Comparison of ENCODE assay signal across 12 cellular contexts in the genomic region with DNA sequence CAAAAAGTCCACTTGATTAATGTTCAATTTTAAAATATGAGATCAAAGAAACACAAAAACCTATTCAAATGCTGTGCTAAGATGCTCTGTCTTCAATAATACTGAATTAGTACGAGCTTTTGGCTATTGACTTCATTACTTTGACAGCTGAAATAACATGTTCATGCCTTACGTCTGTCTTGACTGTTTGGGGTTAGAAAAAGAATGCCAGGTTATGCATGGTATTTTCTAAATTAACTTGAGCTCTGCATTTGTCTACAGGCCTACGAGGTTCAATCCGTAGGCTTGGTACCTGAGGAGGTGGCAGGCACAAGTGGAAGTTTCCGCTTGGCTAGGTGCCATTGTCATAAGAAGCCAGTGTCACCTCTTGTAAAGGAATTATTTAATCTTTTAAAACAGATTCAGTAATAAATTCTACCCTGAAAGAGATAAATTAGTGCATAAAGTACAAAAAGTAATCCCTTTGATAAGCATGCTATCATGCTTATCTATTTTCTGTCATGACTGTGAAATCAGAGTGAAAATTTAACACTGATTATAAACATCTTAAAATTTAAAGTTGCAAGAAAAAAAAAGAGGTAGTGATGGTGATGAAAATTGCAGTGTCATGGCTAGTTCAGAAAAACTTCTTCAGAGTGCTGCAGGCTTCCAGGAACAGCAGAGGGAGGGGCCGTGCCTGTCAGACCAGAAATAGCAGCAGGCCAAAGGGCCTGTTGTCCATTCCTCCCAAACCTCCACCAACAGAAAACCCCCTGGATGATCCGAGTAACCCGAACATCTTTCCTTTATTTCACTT.
A peak's percentile ranks its signal among the peaks of the same experiment; 100 is the strongest.
DNase-seq lines count a peak whose midpoint lies in the region; ATAC-seq and TF ChIP-seq lines count a peak whose summit lies in the region.
"Had no signal": no experiment of that assay in that cellular context is flagged by ENCODE, and none has a peak within 500 bp of the region (broad histone marks: within the 10 kb centered on the region; RNA-seq: fewer than 3 reads in every experiment).

No MANE protein-coding gene starts in this region.

- no peaks in the 10 kb centered on the region for H4K20me1 ChIP-seq in PC-3 (ENCODE audit: low read length)

- no peaks in the 10 kb centered on the region for H3K9me3 Mint-ChIP-seq in activated T-cell treated with anti-CD3 and anti-CD28 coated beads, Interleukin-2, amount 50 U/mL, for 72 hours
- H3K9me3 Mint-ChIP-seq: activated naive CD8-positive, alpha-beta T cell treated with anti-CD3 and anti-CD28 coated beads for 36 hours; stimulated activated naive B cell treated with anti-CD40 and anti-IgM and Interleukin-4, amounts not matched to agents 10 μg/mL and 1 μg/mL and 100 μg/mL, for 72 hours had no signal

- no peak for ATAC-seq in activated T-cell treated with anti-CD3 and anti-CD28 coated beads, Interleukin-2, amount 50 U/mL, for 72 hours (replicated peaks in 1 of 2)
- ATAC-seq in PC-3 (no peak), HG02852 (IDR thresholded peaks at IDR 0.05; ENCODE audit: unreplicated experiment) (no peak)

- H3K4me3 ChIP-seq in esophagus muscularis mucosa: no peak overlapping the region
- H3K4me3 ChIP-seq in muscle layer of colon (ENCODE audit: low read depth in 1 of 2, low read length in 2 of 2): no peak overlapping the region
- no peak overlapping the region for H3K4me3 ChIP-seq in vagina
- no peak overlapping the region for H3K4me3 ChIP-seq in PC-3 (ENCODE audit: low read length)

- WGBS in esophagus muscularis mucosa: 41% methylated on average over 8 of the region's 8 CpGs

- CTCF ChIA-PET in PC-3 (lab: Charles Lee): no interaction called here

- H3K9me2 ChIP-seq in PC-3 (replicated peaks; ENCODE audit: low read length): no peaks in the 10 kb centered on the region

- no TSS peak for BruUV-seq in PC-3 (replicated peaks; lab: Mats Ljungman, UMichigan)

- intact Hi-C loops in esophagus muscularis mucosa (cut with DNase I) (loop anchor here (10.0 kb wide), 1 partner anchor 51 kb away; no protein-coding TSS in a partner anchor), vagina (cut with DNase I) (no loop called here), PC-3 (cut with micrococcal nuclease) (no loop called here)

- POLR2A ChIA-PET in PC-3 (lab: Charles Lee; ENCODE audit: unreplicated experiment): no interaction called here

- H3K4me2 ChIP-seq in PC-3 (ENCODE audit: low read length): no peak overlapping the region

- peaks cover 17 to 27% (median 21%) of the 10 kb centered on the region in 4 donors for H3K4me1 ChIP-seq in esophagus muscularis mucosa
- peaks cover 17% of the 10 kb centered on the region for H3K4me1 ChIP-seq in muscle layer of colon (ENCODE audit: insufficient read depth, low read length)
- H3K4me1 ChIP-seq in vagina: peaks cover 14% of the 10 kb centered on the region
- no peaks in the 10 kb centered on the region for H3K4me1 ChIP-seq in PC-3 (ENCODE audit: insufficient read depth, low read length)

- H3K4me3 Mint-ChIP-seq in activated T-cell treated with anti-CD3 and anti-CD28 coated beads, Interleukin-2, amount 50 U/mL, for 72 hours: no peak overlapping the region
- H3K4me3 Mint-ChIP-seq: activated naive CD8-positive, alpha-beta T cell treated with anti-CD3 and anti-CD28 coated beads for 36 hours; stimulated activated naive B cell treated with anti-CD40 and anti-IgM and Interleukin-4, amounts not matched to agents 10 μg/mL and 1 μg/mL and 100 μg/mL, for 72 hours had no signal

- H3K9me3 ChIP-seq in esophagus muscularis mucosa: no peaks in the 10 kb centered on the region
- no peaks in the 10 kb centered on the region for H3K9me3 ChIP-seq in muscle layer of colon (ENCODE audit: low read length)
- H3K9me3 ChIP-seq in vagina: no peaks in the 10 kb centered on the region
- no peaks in the 10 kb centered on the region for H3K9me3 ChIP-seq in PC-3 (ENCODE audit: low read length)

- no peak overlapping the region for H2AFZ ChIP-seq in PC-3 (ENCODE audit: low read length)

- no peaks in the 10 kb centered on the region for H3K36me3 ChIP-seq in esophagus muscularis mucosa
- no peaks in the 10 kb centered on the region for H3K36me3 ChIP-seq in muscle layer of colon (ENCODE audit: insufficient read depth, low read length)
- H3K36me3 ChIP-seq in vagina: no peaks in the 10 kb centered on the region
- H3K36me3 ChIP-seq in PC-3 (ENCODE audit: low read depth, low read length): no peaks in the 10 kb centered on the region

- H3K27ac ChIP-seq in esophagus muscularis mucosa (replicated peaks in 1 of 4): peak overlapping the region; percentile 60 to 82 (median 74)
- peak overlapping the region; percentile 38 for H3K27ac ChIP-seq in muscle layer of colon (ENCODE audit: low read depth, low read length)
- H3K27ac ChIP-seq in vagina: peak overlapping the region; percentile 67
- no peak overlapping the region for H3K27ac ChIP-seq in PC-3 (ENCODE audit: low read length)
- H3K27ac ChIP-seq: HL-60, VCaP had no signal

- peaks cover 5% of the 10 kb centered on the region for H3K4me1 Mint-ChIP-seq in activated T-cell treated with anti-CD3 and anti-CD28 coated beads, Interleukin-2, amount 50 U/mL, for 72 hours (ENCODE audit: low read depth)
- H3K4me1 Mint-ChIP-seq: activated naive CD8-positive, alpha-beta T cell treated with anti-CD3 and anti-CD28 coated beads for 36 hours had no signal

- TF ChIP-seq POLR2A in esophagus muscularis mucosa (IDR thresholded peaks at IDR 0.05; ENCODE audit: low read depth) (no peak), vagina (IDR thresholded peaks at IDR 0.05) (no peak)

- no peaks in the 10 kb centered on the region for H3F3A ChIP-seq in PC-3 (ENCODE audit: low read length, unreplicated experiment)

- no peaks in the 10 kb centered on the region for H3K27me3 Mint-ChIP-seq in activated T-cell treated with anti-CD3 and anti-CD28 coated beads, Interleukin-2, amount 50 U/mL, for 72 hours (ENCODE audit: low read depth)
- H3K27me3 Mint-ChIP-seq: activated naive CD8-positive, alpha-beta T cell treated with anti-CD3 and anti-CD28 coated beads for 36 hours; stimulated activated naive B cell treated with anti-CD40 and anti-IgM and Interleukin-4, amounts not matched to agents 10 μg/mL and 1 μg/mL and 100 μg/mL, for 72 hours had no signal

- DNase-seq in activated T-cell treated with anti-CD3 and anti-CD28 coated beads, Interleukin-2, amount 50 U/mL, for 72 hours: no peak
- DNase-seq in activated T-cell treated with anti-CD3 and anti-CD28 coated beads for 4 hours: no peak
- DNase-seq in esophagus muscularis mucosa (ENCODE audit: extremely low spot score): no peak
- no peak for DNase-seq in vagina (ENCODE audit: extremely low spot score in 2 of 2)
- DNase-seq in PC-3: no peak
- DNase-seq in NCI-H1092 treated with DMSO at 0.1 percent for 48 hours (lab: John Stamatoyannopoulos, UW): no peak
- DNase-seq: activated naive CD8-positive, alpha-beta T cell treated with anti-CD3 and anti-CD28 coated beads for 36 hours; stimulated activated naive B cell treated with anti-CD40 and anti-IgM and Interleukin-4, amounts not matched to agents 10 μg/mL and 1 μg/mL and 100 μg/mL, for 72 hours had no signal

- H3K79me2 ChIP-seq in PC-3 (ENCODE audit: low read length): no peaks in the 10 kb centered on the region

- no peaks in the 10 kb centered on the region for H3K36me3 Mint-ChIP-seq in activated T-cell treated with anti-CD3 and anti-CD28 coated beads, Interleukin-2, amount 50 U/mL, for 72 hours (ENCODE audit: insufficient read depth in 2 of 2)
- H3K36me3 Mint-ChIP-seq: activated naive CD8-positive, alpha-beta T cell treated with anti-CD3 and anti-CD28 coated beads for 36 hours; stimulated activated naive B cell treated with anti-CD40 and anti-IgM and Interleukin-4, amounts not matched to agents 10 μg/mL and 1 μg/mL and 100 μg/mL, for 72 hours had no signal

- peak overlapping the region; percentile 45 for H3K27ac Mint-ChIP-seq in activated T-cell treated with anti-CD3 and anti-CD28 coated beads, Interleukin-2, amount 50 U/mL, for 72 hours
- H3K27ac Mint-ChIP-seq: activated naive CD8-positive, alpha-beta T cell treated with anti-CD3 and anti-CD28 coated beads for 36 hours; stimulated activated naive B cell treated with anti-CD40 and anti-IgM and Interleukin-4, amounts not matched to agents 10 μg/mL and 1 μg/mL and 100 μg/mL, for 72 hours had no signal

- H3K9ac ChIP-seq in muscle layer of colon (ENCODE audit: low read length) (peak overlapping the region; percentile 12), PC-3 (ENCODE audit: low read length) (no peak overlapping the region)

- H3K27me3 ChIP-seq in esophagus muscularis mucosa (no peaks in the 10 kb centered on the region), muscle layer of colon (ENCODE audit: control insufficient read depth in 1 of 2, insufficient read depth in 2 of 2, low read length in 2 of 2) (no peaks in the 10 kb centered on the region), vagina (no peaks in the 10 kb centered on the region), PC-3 (ENCODE audit: low read length) (peaks cover 4% of the 10 kb centered on the region; the same call in 1 of the 2 replicates)

- peak; percentile 41 for TF ChIP-seq EP300 in esophagus muscularis mucosa (IDR thresholded peaks at IDR 0.05)

- no peak for TF ChIP-seq CTCF in esophagus muscularis mucosa (IDR thresholded peaks at IDR 0.05)
- TF ChIP-seq CTCF in vagina (IDR thresholded peaks at IDR 0.05): no peak
- no peak for TF ChIP-seq CTCF in PC-3 (conservative IDR thresholded peaks at IDR 0.05; ENCODE audit: low read depth, low read length)
